In the genomic region with DNA sequence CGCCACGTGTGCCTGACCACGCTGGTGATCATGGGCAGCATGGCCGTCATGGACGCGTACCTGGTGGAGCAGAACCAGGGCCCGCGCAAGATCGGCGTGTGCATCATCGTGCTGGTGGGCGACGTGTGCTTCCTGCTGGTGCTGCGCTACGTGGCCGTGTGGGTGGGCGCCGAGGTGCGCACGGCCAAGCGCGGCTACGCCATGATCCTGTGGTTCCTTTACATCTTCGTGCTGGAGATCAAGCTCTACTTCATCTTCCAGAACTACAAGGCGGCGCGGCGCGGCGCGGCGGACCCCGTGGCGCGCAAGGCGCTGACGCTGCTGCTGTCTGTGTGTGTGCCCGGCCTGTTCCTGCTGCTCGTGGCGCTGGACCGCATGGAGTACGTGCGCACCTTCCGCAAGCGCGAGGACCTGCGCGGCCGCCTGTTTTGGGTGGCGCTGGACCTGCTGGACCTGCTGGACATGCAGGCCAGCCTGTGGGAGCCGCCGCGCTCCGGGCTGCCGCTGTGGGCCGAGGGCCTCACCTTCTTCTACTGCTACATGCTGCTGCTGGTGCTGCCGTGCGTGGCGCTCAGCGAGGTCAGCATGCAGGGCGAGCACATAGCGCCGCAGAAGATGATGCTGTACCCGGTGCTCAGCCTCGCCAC, we compare ENCODE assay signal across 1 cellular context.
TF ChIP-seq lines count a peak whose summit lies in the region.

No MANE protein-coding gene starts in this region.

TF ChIP-seq in GM23338, 12 proteins besides CTCF, POLR2A, EP300 and RAD21 (continued from another document):
- no peak for TF ChIP-seq STAT1 (IDR thresholded peaks at IDR 0.05; ENCODE audit: unreplicated experiment)
- no peak for TF ChIP-seq JUNB (IDR thresholded peaks at IDR 0.05; ENCODE audit: unreplicated experiment)
- TF ChIP-seq EZH2 (IDR thresholded peaks at IDR 0.05; ENCODE audit: low read depth, unreplicated experiment): no peak
- TF ChIP-seq, protein P1, sequence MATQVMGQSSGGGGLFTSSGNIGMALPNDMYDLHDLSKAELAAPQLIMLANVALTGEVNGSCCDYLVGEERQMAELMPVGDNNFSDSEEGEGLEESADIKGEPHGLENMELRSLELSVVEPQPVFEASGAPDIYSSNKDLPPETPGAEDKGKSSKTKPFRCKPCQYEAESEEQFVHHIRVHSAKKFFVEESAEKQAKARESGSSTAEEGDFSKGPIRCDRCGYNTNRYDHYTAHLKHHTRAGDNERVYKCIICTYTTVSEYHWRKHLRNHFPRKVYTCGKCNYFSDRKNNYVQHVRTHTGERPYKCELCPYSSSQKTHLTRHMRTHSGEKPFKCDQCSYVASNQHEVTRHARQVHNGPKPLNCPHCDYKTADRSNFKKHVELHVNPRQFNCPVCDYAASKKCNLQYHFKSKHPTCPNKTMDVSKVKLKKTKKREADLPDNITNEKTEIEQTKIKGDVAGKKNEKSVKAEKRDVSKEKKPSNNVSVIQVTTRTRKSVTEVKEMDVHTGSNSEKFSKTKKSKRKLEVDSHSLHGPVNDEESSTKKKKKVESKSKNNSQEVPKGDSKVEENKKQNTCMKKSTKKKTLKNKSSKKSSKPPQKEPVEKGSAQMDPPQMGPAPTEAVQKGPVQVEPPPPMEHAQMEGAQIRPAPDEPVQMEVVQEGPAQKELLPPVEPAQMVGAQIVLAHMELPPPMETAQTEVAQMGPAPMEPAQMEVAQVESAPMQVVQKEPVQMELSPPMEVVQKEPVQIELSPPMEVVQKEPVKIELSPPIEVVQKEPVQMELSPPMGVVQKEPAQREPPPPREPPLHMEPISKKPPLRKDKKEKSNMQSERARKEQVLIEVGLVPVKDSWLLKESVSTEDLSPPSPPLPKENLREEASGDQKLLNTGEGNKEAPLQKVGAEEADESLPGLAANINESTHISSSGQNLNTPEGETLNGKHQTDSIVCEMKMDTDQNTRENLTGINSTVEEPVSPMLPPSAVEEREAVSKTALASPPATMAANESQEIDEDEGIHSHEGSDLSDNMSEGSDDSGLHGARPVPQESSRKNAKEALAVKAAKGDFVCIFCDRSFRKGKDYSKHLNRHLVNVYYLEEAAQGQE (IDR thresholded peaks at IDR 0.05; ENCODE audit: unreplicated experiment): no peak
- no peak for TF ChIP-seq CREB1 (CRISPR knock-in tag; IDR thresholded peaks at IDR 0.05; ENCODE audit: low read depth)
- TF ChIP-seq NANOG (IDR thresholded peaks at IDR 0.05; ENCODE audit: borderline replicate concordance): no peak
